In genomic region chr1:207020709-207021107, GRCh38 we compare ENCODE assay signal across 18 cellular contexts. TPM values are rescaled to one million over a fixed set of nuclear protein-coding genes. Genes with fewer than 3 reads are reported as not detected.
DNase-seq lines count a peak whose midpoint lies in the region; ATAC-seq and TF ChIP-seq lines count a peak whose summit lies in the region.
"Had no signal": no experiment of that assay in that cellular context is flagged by ENCODE, and none has a peak within 500 bp of the region (broad histone marks: within the 10 kb centered on the region; RNA-seq: fewer than 3 reads in every experiment).

No MANE protein-coding gene starts in this region.

- 0 out of 2 replicates have a peak, but pooled peaks cover 3% of the 10 kb centered on the region for H3K79me2 ChIP-seq in PC-9 (ENCODE audit: low read depth)

- peak; percentile 40 for DNase-seq in GDM1 (lab: John Stamatoyannopoulos, UW)
- DNase-seq in PC-9, result no peak
- DNase-seq in stimulated activated effector memory CD8-positive, alpha-beta T cell treated with anti-CD3 and anti-CD28 coated beads, Interleukin-12 subunit alpha, Interleukin-12 subunit beta, amount 100 ng/mL, for 72 hours (ENCODE audit: low spot score in 2 of 2), result no peak
- DNase-seq in AG20443 (ENCODE audit: low spot score), result no peak
- no peak for DNase-seq in HK-2 (ENCODE audit: unreplicated experiment)
- DNase-seq in H4 (ENCODE audit: low spot score), result no peak
- DNase-seq: activated T-cell treated with anti-CD3 and anti-CD28 coated beads, Interleukin-2, amount 50 U/mL, for 48 hours; aorta; effector CD4-positive, alpha-beta T cell; naive thymus-derived CD4-positive, alpha-beta T cell; NCI-H146; retina; stimulated activated CD4-positive, alpha-beta T cell treated with anti-CD3 and anti-CD28 coated beads, Interleukin-2, amount 100 ng/mL, for 48 hours; stimulated activated naive B cell treated with anti-CD40 and anti-IgM and Interleukin-4, amounts not matched to agents 10 μg/mL and 1 μg/mL and 100 μg/mL, for 72 hours had no signal

- no peak for TF ChIP-seq CTCF in PC-9 (conservative IDR thresholded peaks at IDR 0.05)

- POLR2A ChIA-PET in PC-9 (lab: Charles Lee; ENCODE audit: unreplicated experiment), result interaction anchor here (0.6 to 3.0 kb wide), 8 partner anchors 8 to 735 kb away, joined by 4 to 36 read pairs (median 4); partner anchors contain the start of genes C1orf116 and PFKFB2

- H3K36me3 Mint-ChIP-seq in dendritic cell treated with granulocyte-macrophage colony-stimulating factor and Interleukin-4, amounts not matched to agents 40 ng/mL and 50 ng/mL, for 4 days (ENCODE audit: low read depth), result no peaks in the 10 kb centered on the region
- H3K36me3 Mint-ChIP-seq in stimulated activated effector memory CD8-positive, alpha-beta T cell treated with anti-CD3 and anti-CD28 coated beads, Interleukin-12 subunit alpha, Interleukin-12 subunit beta, amount 100 ng/mL, for 72 hours, result no peaks in the 10 kb centered on the region
- H3K36me3 Mint-ChIP-seq: naive thymus-derived CD4-positive, alpha-beta T cell; stimulated activated naive B cell treated with anti-CD40 and anti-IgM and Interleukin-4, amounts not matched to agents 10 μg/mL and 1 μg/mL and 100 μg/mL, for 72 hours; WTC11 had no signal

- no peaks in the 10 kb centered on the region for H3K9me2 ChIP-seq in PC-9 (ENCODE audit: insufficient read depth)

- peaks cover 58% of the 10 kb centered on the region for H3K4me1 ChIP-seq in PC-9 (replicated peaks; ENCODE audit: insufficient read depth)

- no peak overlapping the region for H3K4me3 ChIP-seq in PC-9

- peak; percentile 68 for ATAC-seq in stimulated activated effector memory CD8-positive, alpha-beta T cell treated with anti-CD3 and anti-CD28 coated beads, Interleukin-12 subunit alpha, Interleukin-12 subunit beta, amount 100 ng/mL, for 72 hours
- ATAC-seq: naive thymus-derived CD4-positive, alpha-beta T cell; Right ventricle myocardium inferior; stimulated activated naive B cell treated with anti-CD40 and anti-IgM and Interleukin-4, amounts not matched to agents 10 μg/mL and 1 μg/mL and 100 μg/mL, for 72 hours; WTC11 had no signal

- H3K36me3 ChIP-seq in PC-9 (ENCODE audit: low read depth), result no peaks in the 10 kb centered on the region

- H3K27me3 Mint-ChIP-seq in dendritic cell treated with granulocyte-macrophage colony-stimulating factor and Interleukin-4, amounts not matched to agents 40 ng/mL and 50 ng/mL, for 4 days, result peaks cover 4% of the 10 kb centered on the region

- H3K27ac Mint-ChIP-seq in dendritic cell treated with granulocyte-macrophage colony-stimulating factor and Interleukin-4, amounts not matched to agents 40 ng/mL and 50 ng/mL, for 4 days, result peak overlapping the region; percentile 74
- peak overlapping the region; percentile 66 for H3K27ac Mint-ChIP-seq in stimulated activated effector memory CD8-positive, alpha-beta T cell treated with anti-CD3 and anti-CD28 coated beads, Interleukin-12 subunit alpha, Interleukin-12 subunit beta, amount 100 ng/mL, for 72 hours
- H3K27ac Mint-ChIP-seq: stimulated activated naive B cell treated with anti-CD40 and anti-IgM and Interleukin-4, amounts not matched to agents 10 μg/mL and 1 μg/mL and 100 μg/mL, for 72 hours; WTC11 had no signal

- H3K9me3 Mint-ChIP-seq in dendritic cell treated with granulocyte-macrophage colony-stimulating factor and Interleukin-4, amounts not matched to agents 40 ng/mL and 50 ng/mL, for 4 days, result no peaks in the 10 kb centered on the region
- no peaks in the 10 kb centered on the region for H3K9me3 Mint-ChIP-seq in stimulated activated effector memory CD8-positive, alpha-beta T cell treated with anti-CD3 and anti-CD28 coated beads, Interleukin-12 subunit alpha, Interleukin-12 subunit beta, amount 100 ng/mL, for 72 hours
- H3K9me3 Mint-ChIP-seq: naive thymus-derived CD4-positive, alpha-beta T cell; stimulated activated naive B cell treated with anti-CD40 and anti-IgM and Interleukin-4, amounts not matched to agents 10 μg/mL and 1 μg/mL and 100 μg/mL, for 72 hours; WTC11 had no signal

- H3K4me2 ChIP-seq in PC-9, result peak overlapping the region; percentile 46

- H3F3A ChIP-seq in PC-9 (ENCODE audit: insufficient read depth, low read depth), result peaks cover 14% of the 10 kb centered on the region; the same call in 1 of the 2 replicates

- intact Hi-C loops in PC-9 (cut with micrococcal nuclease; ENCODE audit: unreplicated experiment), result loop anchor here (1.0 to 10.0 kb wide), 3 partner anchors 13 to 304 kb away; partner anchors contain the start of gene CD55
- intact Hi-C loops in dendritic cell treated with granulocyte-macrophage colony-stimulating factor and Interleukin-4, amounts not matched to agents 40 ng/mL and 50 ng/mL, for 4 days (cut with micrococcal nuclease), result no loop called here

- no peaks in the 10 kb centered on the region for H4K20me1 ChIP-seq in PC-9 (ENCODE audit: insufficient read depth)

- H2AFZ ChIP-seq in PC-9, result no peak overlapping the region

- CTCF ChIA-PET in PC-9 (lab: Charles Lee), result interaction anchor here (0.6 to 3.0 kb wide), 6 partner anchors 12 to 497 kb away, joined by 3 to 11 read pairs (median 4); partner anchors contain the start of gene C1orf116

- BruUV-seq in PC-9 (replicated peaks; lab: Mats Ljungman, UMichigan), result TSS peak; percentile 60

- no peaks in the 10 kb centered on the region for H3K9me3 ChIP-seq in PC-9 (ENCODE audit: insufficient read depth, low read depth)

- H3K27me3 ChIP-seq in PC-9 (ENCODE audit: insufficient read depth, low read depth), result no peaks in the 10 kb centered on the region

- H3K4me3 Mint-ChIP-seq in dendritic cell treated with granulocyte-macrophage colony-stimulating factor and Interleukin-4, amounts not matched to agents 40 ng/mL and 50 ng/mL, for 4 days, result no peak overlapping the region
- no peak overlapping the region for H3K4me3 Mint-ChIP-seq in stimulated activated effector memory CD8-positive, alpha-beta T cell treated with anti-CD3 and anti-CD28 coated beads, Interleukin-12 subunit alpha, Interleukin-12 subunit beta, amount 100 ng/mL, for 72 hours
- H3K4me3 Mint-ChIP-seq: naive thymus-derived CD4-positive, alpha-beta T cell; stimulated activated naive B cell treated with anti-CD40 and anti-IgM and Interleukin-4, amounts not matched to agents 10 μg/mL and 1 μg/mL and 100 μg/mL, for 72 hours; WTC11 had no signal

- peaks cover 67% of the 10 kb centered on the region for H3K4me1 Mint-ChIP-seq in dendritic cell treated with granulocyte-macrophage colony-stimulating factor and Interleukin-4, amounts not matched to agents 40 ng/mL and 50 ng/mL, for 4 days (ENCODE audit: low read depth)
- peaks cover 11% of the 10 kb centered on the region for H3K4me1 Mint-ChIP-seq in stimulated activated effector memory CD8-positive, alpha-beta T cell treated with anti-CD3 and anti-CD28 coated beads, Interleukin-12 subunit alpha, Interleukin-12 subunit beta, amount 100 ng/mL, for 72 hours

- peak overlapping the region; percentile 64 for H3K27ac ChIP-seq in PC-9

RNA-seq across cellular contexts. Expression of gene C1orf116, which starts 11.8 kb away (rescaled TPM):
- total RNA-seq in PC-9 (2021), result 30.2 and 36.7 TPM in 2 replicates
- not detected in 2 replicates for total RNA-seq in H4 (2014; rRNA removed; shearing (Covaris generic))
- total RNA-seq: NCI-H460 had no signal

RNA-seq across cellular contexts. Expression of gene YOD1, which starts 30.3 kb away (rescaled TPM):
- total RNA-seq in PC-9 (2021), result 11.2 and 12.5 TPM in 2 replicates
- total RNA-seq in H4 (2014; rRNA removed; shearing (Covaris generic)), result 3.5 and 3.9 TPM in 2 replicates

RNA-seq across cellular contexts. Expression of gene PFKFB2, which starts 32.4 kb away (rescaled TPM):
- total RNA-seq in PC-9 (2021), result 16.3 and 28.0 TPM in 2 replicates
- total RNA-seq in H4 (2014; rRNA removed; shearing (Covaris generic)), result 5.6 and 6.0 TPM in 2 replicates

RNA-seq across cellular contexts. Expression of gene FCAMR, which starts 50.4 kb away (rescaled TPM):
- not detected in 2 replicates for total RNA-seq in PC-9 (2021)
- not detected in 2 replicates for total RNA-seq in H4 (2014; rRNA removed; shearing (Covaris generic))
- total RNA-seq: aorta; naive thymus-derived CD4-positive, alpha-beta T cell; NCI-H460; Right ventricle myocardium inferior; WTC11 had no signal

Comparison
In these comparisons a context has a peak if more than half of its experiments do, and no peak if none do; other contexts are left out.
1. RNA of gene C1orf116, which starts 11.8 kb away (total RNA-seq): 30.2 to 36.7 TPM in PC-9; not detected in H4; every median in the first group is over 10 times any median in the second.